ENCODE assay signal across 2 cellular contexts in the genomic region with DNA sequence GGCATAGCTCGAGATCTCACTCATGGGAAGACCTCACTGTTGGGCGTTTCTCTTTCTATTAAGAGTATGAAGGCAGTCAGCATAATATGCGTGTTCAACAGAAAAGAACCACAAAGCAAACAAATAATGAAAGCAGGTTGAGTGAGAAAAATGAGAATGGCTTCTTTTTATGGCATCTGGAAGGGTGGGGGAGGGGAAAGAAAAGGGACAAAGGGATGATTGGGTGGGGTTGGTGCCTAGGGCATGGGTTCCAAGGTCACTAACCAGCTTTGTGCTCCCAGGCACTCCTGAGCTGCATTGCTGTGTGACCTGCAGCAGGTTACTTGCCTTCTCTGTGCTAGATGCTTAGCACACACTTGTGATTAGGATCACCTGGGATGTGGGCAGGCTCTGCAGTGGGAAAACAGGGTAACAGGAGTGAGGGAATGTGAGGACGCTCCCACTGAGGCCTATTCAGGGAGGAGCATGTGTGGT.
TF ChIP-seq lines count a peak whose summit lies in the region.

No MANE protein-coding gene starts in this region.

TF ChIP-seq in HCT116, 20 proteins besides CTCF, POLR2A, EP300 and RAD21 (continued from another document):
- TF ChIP-seq, protein P1, sequence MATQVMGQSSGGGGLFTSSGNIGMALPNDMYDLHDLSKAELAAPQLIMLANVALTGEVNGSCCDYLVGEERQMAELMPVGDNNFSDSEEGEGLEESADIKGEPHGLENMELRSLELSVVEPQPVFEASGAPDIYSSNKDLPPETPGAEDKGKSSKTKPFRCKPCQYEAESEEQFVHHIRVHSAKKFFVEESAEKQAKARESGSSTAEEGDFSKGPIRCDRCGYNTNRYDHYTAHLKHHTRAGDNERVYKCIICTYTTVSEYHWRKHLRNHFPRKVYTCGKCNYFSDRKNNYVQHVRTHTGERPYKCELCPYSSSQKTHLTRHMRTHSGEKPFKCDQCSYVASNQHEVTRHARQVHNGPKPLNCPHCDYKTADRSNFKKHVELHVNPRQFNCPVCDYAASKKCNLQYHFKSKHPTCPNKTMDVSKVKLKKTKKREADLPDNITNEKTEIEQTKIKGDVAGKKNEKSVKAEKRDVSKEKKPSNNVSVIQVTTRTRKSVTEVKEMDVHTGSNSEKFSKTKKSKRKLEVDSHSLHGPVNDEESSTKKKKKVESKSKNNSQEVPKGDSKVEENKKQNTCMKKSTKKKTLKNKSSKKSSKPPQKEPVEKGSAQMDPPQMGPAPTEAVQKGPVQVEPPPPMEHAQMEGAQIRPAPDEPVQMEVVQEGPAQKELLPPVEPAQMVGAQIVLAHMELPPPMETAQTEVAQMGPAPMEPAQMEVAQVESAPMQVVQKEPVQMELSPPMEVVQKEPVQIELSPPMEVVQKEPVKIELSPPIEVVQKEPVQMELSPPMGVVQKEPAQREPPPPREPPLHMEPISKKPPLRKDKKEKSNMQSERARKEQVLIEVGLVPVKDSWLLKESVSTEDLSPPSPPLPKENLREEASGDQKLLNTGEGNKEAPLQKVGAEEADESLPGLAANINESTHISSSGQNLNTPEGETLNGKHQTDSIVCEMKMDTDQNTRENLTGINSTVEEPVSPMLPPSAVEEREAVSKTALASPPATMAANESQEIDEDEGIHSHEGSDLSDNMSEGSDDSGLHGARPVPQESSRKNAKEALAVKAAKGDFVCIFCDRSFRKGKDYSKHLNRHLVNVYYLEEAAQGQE (IDR thresholded peaks at IDR 0.05; ENCODE audit: low read depth): no peak
- TF ChIP-seq FOSL1 (IDR thresholded peaks at IDR 0.05; ENCODE audit: low read depth) (no peak), POLR2AphosphoS5 (IDR thresholded peaks at IDR 0.05; ENCODE audit: low read depth, low read length) (no peak), EZH2phosphoT487 (IDR thresholded peaks at IDR 0.05; ENCODE audit: borderline replicate concordance) (no peak), ZFX (IDR thresholded peaks at IDR 0.05) (no peak), YY1 (IDR thresholded peaks at IDR 0.05; ENCODE audit: extremely low read depth, insufficient replicate concordance, low read depth, low read length) (no peak), SP1 (IDR thresholded peaks at IDR 0.05; ENCODE audit: low read depth) (no peak), ZNF274 (IDR thresholded peaks at IDR 0.05; ENCODE audit: low read depth, low read length) (no peak), SIN3A (IDR thresholded peaks at IDR 0.05; ENCODE audit: low read depth) (no peak), CBX3 (IDR thresholded peaks at IDR 0.05; ENCODE audit: low read depth) (no peak), CEBPB (IDR thresholded peaks at IDR 0.05; ENCODE audit: low read depth) (no peak), EGR1 (IDR thresholded peaks at IDR 0.05; ENCODE audit: low read depth) (no peak), SRF (IDR thresholded peaks at IDR 0.05; ENCODE audit: low read depth) (no peak), EZH2 (IDR thresholded peaks at IDR 0.05) (no peak)
- TF ChIP-seq, protein P2, sequence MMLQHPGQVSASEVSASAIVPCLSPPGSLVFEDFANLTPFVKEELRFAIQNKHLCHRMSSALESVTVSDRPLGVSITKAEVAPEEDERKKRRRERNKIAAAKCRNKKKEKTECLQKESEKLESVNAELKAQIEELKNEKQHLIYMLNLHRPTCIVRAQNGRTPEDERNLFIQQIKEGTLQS (IDR thresholded peaks at IDR 0.05): no peak
- TF ChIP-seq, protein P3, sequence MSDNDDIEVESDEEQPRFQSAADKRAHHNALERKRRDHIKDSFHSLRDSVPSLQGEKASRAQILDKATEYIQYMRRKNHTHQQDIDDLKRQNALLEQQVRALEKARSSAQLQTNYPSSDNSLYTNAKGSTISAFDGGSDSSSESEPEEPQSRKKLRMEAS (IDR thresholded peaks at IDR 0.05): no peak
- TF ChIP-seq, protein P4, sequence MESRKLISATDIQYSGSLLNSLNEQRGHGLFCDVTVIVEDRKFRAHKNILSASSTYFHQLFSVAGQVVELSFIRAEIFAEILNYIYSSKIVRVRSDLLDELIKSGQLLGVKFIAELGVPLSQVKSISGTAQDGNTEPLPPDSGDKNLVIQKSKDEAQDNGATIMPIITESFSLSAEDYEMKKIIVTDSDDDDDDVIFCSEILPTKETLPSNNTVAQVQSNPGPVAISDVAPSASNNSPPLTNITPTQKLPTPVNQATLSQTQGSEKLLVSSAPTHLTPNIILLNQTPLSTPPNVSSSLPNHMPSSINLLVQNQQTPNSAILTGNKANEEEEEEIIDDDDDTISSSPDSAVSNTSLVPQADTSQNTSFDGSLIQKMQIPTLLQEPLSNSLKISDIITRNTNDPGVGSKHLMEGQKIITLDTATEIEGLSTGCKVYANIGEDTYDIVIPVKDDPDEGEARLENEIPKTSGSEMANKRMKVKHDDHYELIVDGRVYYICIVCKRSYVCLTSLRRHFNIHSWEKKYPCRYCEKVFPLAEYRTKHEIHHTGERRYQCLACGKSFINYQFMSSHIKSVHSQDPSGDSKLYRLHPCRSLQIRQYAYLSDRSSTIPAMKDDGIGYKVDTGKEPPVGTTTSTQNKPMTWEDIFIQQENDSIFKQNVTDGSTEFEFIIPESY (IDR thresholded peaks at IDR 0.05; ENCODE audit: extremely low read depth, insufficient replicate concordance, low read length): no peak

TF ChIP-seq in K562, 482 proteins besides CTCF, POLR2A, EP300 and RAD21 (continued from another document):
- TF ChIP-seq KDM1A (IDR thresholded peaks at IDR 0.05) (peak in 1 of 2 experiments; percentile 44; a peak in 1 of 4 replicates), SMARCA5 (IDR thresholded peaks at IDR 0.05) (0 out of 2 replicates have a peak, but pooled peaks have one; percentile 30)
